In the genomic region with DNA sequence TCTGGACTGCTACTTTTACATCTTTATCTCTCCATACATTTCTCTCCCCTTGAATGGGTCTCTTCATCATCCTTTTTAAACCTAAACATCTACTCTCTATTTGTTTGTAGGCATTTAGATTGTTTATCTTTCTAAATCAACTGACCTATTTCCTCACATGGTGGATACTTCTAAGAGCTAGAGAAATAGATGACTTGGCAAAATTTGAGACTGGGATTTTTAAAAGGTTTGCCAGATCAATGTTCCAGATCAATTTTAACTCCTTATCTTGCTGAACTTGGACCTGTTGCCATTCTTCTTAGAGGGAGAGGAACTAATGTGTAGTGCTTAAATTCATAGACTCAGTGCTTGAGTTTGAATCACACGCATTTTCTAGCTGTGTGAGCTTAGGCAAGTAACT, we compare ENCODE assay signal across 35 cellular contexts.
"Had no signal": no experiment of that assay in that cellular context is flagged by ENCODE, and none has a peak within 500 bp of the region (broad histone marks: within the 10 kb centered on the region; RNA-seq: fewer than 3 reads in every experiment).

No MANE protein-coding gene starts in this region.

- H3K27me3 Mint-ChIP-seq: activated B cell treated with CpG ODN at 0.5 μM for 24 hours had no signal

- FAIRE-seq: astrocyte, bronchial epithelial cell, colon, endothelial cell of umbilical vein had no signal

- H3K27ac Mint-ChIP-seq: activated B cell treated with CpG ODN at 0.5 μM for 24 hours; activated CD8-positive, alpha-beta T cell treated with anti-CD3 and anti-CD28 coated beads for 36 hours; activated naive CD8-positive, alpha-beta T cell; activated T-helper 17 cell treated with anti-CD3 and anti-CD28 coated beads, Interleukin-2, amount 50 U/mL, for 72 hours; effector memory CD8-positive, alpha-beta T cell; T-helper 17 cell; T-helper 2 cell treated with Interferon-gamma antibody and Interleukin-4, amounts not matched to agents 5 μg/mL and 100 μg/mL, for 36 hours had no signal

- H3K4me1 Mint-ChIP-seq: activated B cell treated with CpG ODN at 0.5 μM for 24 hours had no signal

- H3K36me3 Mint-ChIP-seq: activated naive CD8-positive, alpha-beta T cell had no signal

- DNase-seq: activated B cell treated with CpG ODN at 0.5 μM for 24 hours; activated CD4-positive, alpha-beta T cell treated with anti-CD3 and anti-CD28 coated beads for 48 hours; activated CD4-positive, alpha-beta T cell treated with anti-CD3 and anti-CD28 coated beads, Interleukin-2, amount 50 U/mL, for 1 hour; activated CD4-positive, alpha-beta T cell treated with anti-CD3 and anti-CD28 coated beads, Interleukin-2, amount 50 U/mL, for 48 hours; activated CD8-positive, alpha-beta memory T cell treated with anti-CD3 and anti-CD28 coated beads for 24 hours; activated CD8-positive, alpha-beta T cell treated with anti-CD3 and anti-CD28 coated beads for 36 hours; activated effector memory CD4-positive, alpha-beta T cell treated with Interleukin-2 at 50 U/mL for 16 hours; activated gamma-delta T cell treated with Interleukin-2 at 50 U/mL for 16 hours; activated naive CD4-positive, alpha-beta T cell treated with anti-CD3 and anti-CD28 coated beads, Interleukin-2, amount 50 U/mL, for 16 hours; activated naive CD4-positive, alpha-beta T cell treated with Interleukin-2 at 50 U/mL for 16 hours; activated T-cell treated with anti-CD3 and anti-CD28 coated beads, Interleukin-2, amount 50 U/mL, for 4 hours; amniotic stem cell; anterior cingulate cortex; brain microvascular endothelial cell; cortex of kidney; dermis blood vessel endothelial cell; effector CD4-positive, alpha-beta T cell; effector memory CD8-positive, alpha-beta T cell; foreskin fibroblast; gastrocnemius medialis; glutamatergic neuron; heart right ventricle; T-helper 17 cell; T1000; WERI-Rb-1 had no signal

- ATAC-seq: activated CD4-positive, CD25-positive, alpha-beta regulatory T cell treated with anti-CD3 and anti-CD28 coated beads, Interleukin-2, amount 50 U/mL, for 24 hours; activated CD8-positive, alpha-beta T cell treated with anti-CD3 and anti-CD28 coated beads for 36 hours; activated T-cell treated with anti-CD3 and anti-CD28 coated beads, Interleukin-2, amount 50 U/mL, for 4 hours; activated T-helper 17 cell treated with anti-CD3 and anti-CD28 coated beads, Interleukin-2, amount 50 U/mL, for 72 hours; effector memory CD8-positive, alpha-beta T cell; esophagus mucosa; gastrocnemius medialis; heart right ventricle; T-helper 17 cell had no signal

- H3K27me3 ChIP-seq: brain microvascular endothelial cell, gastrocnemius medialis, heart right ventricle, hepatocyte had no signal

- H3K4me3 ChIP-seq: gastrocnemius medialis, heart right ventricle, hepatocyte had no signal

- H3K79me2 ChIP-seq: hepatocyte had no signal

- H3K4me2 ChIP-seq: hepatocyte had no signal

- H3K36me3 ChIP-seq: brain microvascular endothelial cell, gastrocnemius medialis, heart right ventricle, WERI-Rb-1 had no signal

- H3K9me3 ChIP-seq: gastrocnemius medialis, heart right ventricle had no signal

- H3K4me1 ChIP-seq: gastrocnemius medialis, heart right ventricle had no signal

- H2AFZ ChIP-seq: hepatocyte had no signal

- H3K4me3 Mint-ChIP-seq: activated B cell treated with CpG ODN at 0.5 μM for 24 hours; activated CD8-positive, alpha-beta T cell treated with anti-CD3 and anti-CD28 coated beads for 36 hours; activated naive CD8-positive, alpha-beta T cell; activated T-cell treated with anti-CD3 and anti-CD28 coated beads, Interleukin-2, amount 50 U/mL, for 4 hours; activated T-helper 17 cell treated with anti-CD3 and anti-CD28 coated beads, Interleukin-2, amount 50 U/mL, for 72 hours; effector memory CD8-positive, alpha-beta T cell; T-helper 17 cell; T-helper 2 cell treated with Interferon-gamma antibody and Interleukin-4, amounts not matched to agents 5 μg/mL and 100 μg/mL, for 36 hours had no signal

- H3K27ac ChIP-seq: brain microvascular endothelial cell, gastrocnemius medialis, heart right ventricle, hepatocyte, WERI-Rb-1 had no signal

- H3K9me3 Mint-ChIP-seq: activated B cell treated with CpG ODN at 0.5 μM for 24 hours; activated CD8-positive, alpha-beta T cell treated with anti-CD3 and anti-CD28 coated beads for 36 hours; activated T-cell treated with anti-CD3 and anti-CD28 coated beads, Interleukin-2, amount 50 U/mL, for 4 hours; activated T-helper 17 cell treated with anti-CD3 and anti-CD28 coated beads, Interleukin-2, amount 50 U/mL, for 72 hours; T-helper 2 cell treated with Interferon-gamma antibody and Interleukin-4, amounts not matched to agents 5 μg/mL and 100 μg/mL, for 36 hours had no signal
